In genomic region chr2:30334738-30335426, GRCh38 we compare ENCODE assay signal across 9 cellular contexts.
DNase-seq lines count a peak whose midpoint lies in the region; ATAC-seq and TF ChIP-seq lines count a peak whose summit lies in the region.
"Had no signal": no experiment of that assay in that cellular context is flagged by ENCODE, and none has a peak within 500 bp of the region (broad histone marks: within the 10 kb centered on the region; RNA-seq: fewer than 3 reads in every experiment).

No MANE protein-coding gene starts in this region.

- H3K4me1 Mint-ChIP-seq in stimulated activated memory B cell treated with anti-CD40 and anti-IgM and Interleukin-4, amounts not matched to agents 10 μg/mL and 1 μg/mL and 100 μg/mL, for 72 hours: peaks cover 92% of the 10 kb centered on the region

- H3K27me3 ChIP-seq in effector memory CD4-positive, alpha-beta T cell (replicated peaks; ENCODE audit: control insufficient read depth, insufficient read depth, low read length, poor library complexity, severe bottlenecking): no peaks in the 10 kb centered on the region
- peaks cover 0 to 4% (median 0%) of the 10 kb centered on the region in 45 donors for H3K27me3 ChIP-seq in dorsolateral prefrontal cortex
- no peaks in the 10 kb centered on the region for H3K27me3 ChIP-seq in foreskin keratinocyte
- H3K27me3 ChIP-seq: tibial nerve had no signal

- DNase-seq in activated T-cell treated with anti-CD3 and anti-CD28 coated beads, Interleukin-2, amount 50 U/mL, for 1 hour: peak; percentile 37
- DNase-seq in activated T-cell treated with anti-CD3 and anti-CD28 coated beads for 4 hours: no peak
- peak; percentile 36 for DNase-seq in NCI-H2196 treated with DMSO at 0.1 percent for 48 hours (lab: John Stamatoyannopoulos, UW; ENCODE audit: unreplicated experiment)
- no peak for DNase-seq in effector memory CD4-positive, alpha-beta T cell
- DNase-seq in dorsolateral prefrontal cortex: no peak
- no peak for DNase-seq in foreskin keratinocyte

- no peaks in the 10 kb centered on the region for H3K27me3 Mint-ChIP-seq in stimulated activated memory B cell treated with anti-CD40 and anti-IgM and Interleukin-4, amounts not matched to agents 10 μg/mL and 1 μg/mL and 100 μg/mL, for 72 hours

- no peaks in the 10 kb centered on the region for H3K36me3 Mint-ChIP-seq in stimulated activated memory B cell treated with anti-CD40 and anti-IgM and Interleukin-4, amounts not matched to agents 10 μg/mL and 1 μg/mL and 100 μg/mL, for 72 hours

- H3K4me1 ChIP-seq in effector memory CD4-positive, alpha-beta T cell (ENCODE audit: control insufficient read depth, insufficient read depth, low read length, poor library complexity, severe bottlenecking): peaks cover 59% of the 10 kb centered on the region
- H3K4me1 ChIP-seq in foreskin keratinocyte: no peaks in the 10 kb centered on the region

- intact Hi-C loops in dorsolateral prefrontal cortex (cut with DNase I): no loop called here

- TF ChIP-seq CTCF in dorsolateral prefrontal cortex (IDR thresholded peaks at IDR 0.05 in 54 of 56, conservative IDR thresholded peaks at IDR 0.05 in 2 of 56; ENCODE audit: low read depth in 1 of 56, partially characterized antibody in 56 of 56) (peak in 3 of 56 donors; percentile 11 to 13 (median 12)), foreskin keratinocyte (conservative IDR thresholded peaks at IDR 0.05) (no peak)

- ATAC-seq in stimulated activated memory B cell treated with anti-CD40 and anti-IgM and Interleukin-4, amounts not matched to agents 10 μg/mL and 1 μg/mL and 100 μg/mL, for 72 hours: no peak
- ATAC-seq in HG03378 (IDR thresholded peaks at IDR 0.05; ENCODE audit: unreplicated experiment): no peak
- ATAC-seq in foreskin keratinocyte: no peak

- H3K36me3 ChIP-seq in effector memory CD4-positive, alpha-beta T cell (ENCODE audit: control insufficient read depth, insufficient read depth, low read length): no peaks in the 10 kb centered on the region
- H3K36me3 ChIP-seq: tibial nerve had no signal

- H3K4me3 Mint-ChIP-seq in stimulated activated memory B cell treated with anti-CD40 and anti-IgM and Interleukin-4, amounts not matched to agents 10 μg/mL and 1 μg/mL and 100 μg/mL, for 72 hours: peak overlapping the region; percentile 28

- H3K9me3 ChIP-seq in effector memory CD4-positive, alpha-beta T cell (ENCODE audit: control insufficient read depth, low read length): no peaks in the 10 kb centered on the region
- H3K9me3 ChIP-seq: tibial nerve had no signal

- peak overlapping the region; percentile 72 for H3K27ac ChIP-seq in effector memory CD4-positive, alpha-beta T cell (ENCODE audit: insufficient read depth, low read length, poor library complexity, severe bottlenecking)
- H3K27ac ChIP-seq in dorsolateral prefrontal cortex: no peak overlapping the region
- H3K27ac ChIP-seq in foreskin keratinocyte: no peak overlapping the region
- H3K27ac ChIP-seq: tibial nerve had no signal

- H3K9me3 Mint-ChIP-seq in stimulated activated memory B cell treated with anti-CD40 and anti-IgM and Interleukin-4, amounts not matched to agents 10 μg/mL and 1 μg/mL and 100 μg/mL, for 72 hours: peaks cover 3% of the 10 kb centered on the region

- H3K27ac Mint-ChIP-seq in stimulated activated memory B cell treated with anti-CD40 and anti-IgM and Interleukin-4, amounts not matched to agents 10 μg/mL and 1 μg/mL and 100 μg/mL, for 72 hours: peak overlapping the region; percentile 94

- H3K4me3 ChIP-seq in effector memory CD4-positive, alpha-beta T cell (ENCODE audit: insufficient read depth, low read depth, low read length, poor library complexity, severe bottlenecking): no peak overlapping the region
- H3K4me3 ChIP-seq in dorsolateral prefrontal cortex: no peak overlapping the region
- H3K4me3 ChIP-seq: tibial nerve had no signal

Comparison
In these comparisons a context has a peak if more than half of its experiments do, and no peak if none do; other contexts are left out.
1. DNase-seq: peak in activated T-cell treated with anti-CD3 and anti-CD28 coated beads, Interleukin-2, amount 50 U/mL, for 1 hour (single experiment) and NCI-H2196 treated with DMSO at 0.1 percent for 48 hours (single experiment); none in activated T-cell treated with anti-CD3 and anti-CD28 coated beads for 4 hours (single experiment), effector memory CD4-positive, alpha-beta T cell (0 of 3), dorsolateral prefrontal cortex (0 of 10) and foreskin keratinocyte (0 of 2).